In the genomic region with DNA sequence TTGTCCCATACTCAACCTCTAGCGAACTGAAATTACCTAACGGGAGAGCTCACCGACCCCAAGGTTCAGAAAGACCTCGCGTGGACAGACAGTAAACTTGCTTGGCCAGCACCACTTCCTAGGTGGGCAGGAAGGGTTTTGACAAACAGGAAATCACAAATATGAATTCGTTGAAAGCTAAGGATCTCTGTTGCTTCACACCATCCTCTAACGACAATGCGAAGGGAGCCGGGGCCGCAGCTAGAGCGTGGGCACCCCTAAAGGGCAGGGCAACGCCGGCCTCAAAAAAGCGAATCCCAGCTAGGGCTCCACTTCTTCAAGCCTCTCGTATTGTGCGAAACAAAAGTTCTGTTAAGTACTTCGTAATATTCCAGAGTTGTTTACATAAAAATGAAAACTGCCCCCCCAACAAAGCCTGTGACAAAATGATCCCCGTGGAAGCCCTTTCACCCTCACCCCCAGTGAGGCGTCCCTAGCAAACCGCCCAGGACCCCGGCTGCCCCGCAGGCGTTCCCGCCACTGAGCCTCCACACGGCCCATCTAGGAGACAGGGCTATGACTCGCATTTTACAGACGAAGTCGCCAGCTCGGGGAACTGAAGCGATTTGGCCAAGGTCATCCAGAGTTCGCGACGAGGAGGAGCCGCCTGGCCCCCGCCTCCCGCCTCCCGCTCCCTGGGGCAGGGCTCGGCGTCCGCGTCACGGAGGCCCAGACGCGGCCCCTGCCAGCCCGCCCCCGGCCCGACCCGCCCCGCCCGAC, we compare ENCODE assay signal across 7 cellular contexts. TPM values are rescaled to one million over a fixed set of nuclear protein-coding genes. Genes with fewer than 3 reads are reported as not detected.
DNase-seq lines count a peak whose midpoint lies in the region; ATAC-seq, FAIRE-seq and TF ChIP-seq lines count a peak whose summit lies in the region.

No MANE protein-coding gene starts in this region.

- H3K4me1 Mint-ChIP-seq in activated B cell treated with CpG ODN at 0.5 μM for 24 hours: peaks cover 36% of the 10 kb centered on the region

- dilution Hi-C loops in keratinocyte (cut with MboI; ENCODE audit: extremely low pct_ligation_motif_present, low sequenced_read_pairs): no loop called here

- peaks cover 6 to 7% of the 10 kb centered on the region in 2 experiments for H3K36me3 ChIP-seq in keratinocyte (ENCODE audit: control insufficient read depth in 2 of 2, extremely low read depth in 1 of 2, insufficient read depth in 2 of 2, low read length in 2 of 2)

- H3K4me1 ChIP-seq in keratinocyte (ENCODE audit: control insufficient read depth, extremely low read depth, insufficient read depth, low read length): peaks cover 17% of the 10 kb centered on the region

- no peaks in the 10 kb centered on the region for H3K27me3 Mint-ChIP-seq in activated B cell treated with CpG ODN at 0.5 μM for 24 hours

- H3K36me3 Mint-ChIP-seq in activated B cell treated with CpG ODN at 0.5 μM for 24 hours (ENCODE audit: low read depth): peaks cover 26% of the 10 kb centered on the region

- peaks cover 36% of the 10 kb centered on the region for H3K79me2 ChIP-seq in keratinocyte (ENCODE audit: control insufficient read depth, insufficient read depth, low read length)

- peak overlapping the region; percentile 68 for H3K4me3 ChIP-seq in cardiac fibroblast (replicated peaks in 1 of 2; ENCODE audit: low read depth in 2 of 2, low read length in 2 of 2)
- peak overlapping the region; percentile 66 to 97 (median 81) for H3K4me3 ChIP-seq in keratinocyte (ENCODE audit: control insufficient read depth in 2 of 3, extremely low read depth in 1 of 3, insufficient read depth in 2 of 3, low read depth in 1 of 3, low read length in 3 of 3)

- no peaks in the 10 kb centered on the region for H3K9me3 Mint-ChIP-seq in activated B cell treated with CpG ODN at 0.5 μM for 24 hours

- no peaks in the 10 kb centered on the region for H4K20me1 ChIP-seq in keratinocyte (ENCODE audit: control insufficient read depth, extremely low read depth, insufficient read depth, low read length)

- CTCF ChIA-PET in activated B cell treated with CpG ODN at 0.5 μM for 24 hours (lab: Charles Lee): no interaction called here

- peak overlapping the region; percentile 83 for H3K27ac ChIP-seq in keratinocyte (ENCODE audit: control insufficient read depth, insufficient read depth, low read length)

- H3K9me1 ChIP-seq in keratinocyte (ENCODE audit: control insufficient read depth, extremely low read depth, insufficient read depth, low read length): peaks cover 2% of the 10 kb centered on the region

- no peak for TF ChIP-seq CTCF in activated B cell treated with CpG ODN at 0.5 μM for 24 hours (IDR thresholded peaks at IDR 0.05)
- TF ChIP-seq CTCF in cardiac fibroblast (IDR thresholded peaks at IDR 0.05; ENCODE audit: low read depth, low read length): no peak
- no peak for TF ChIP-seq CTCF in keratinocyte (optimal IDR thresholded peaks at IDR 0.05 in 1 of 3, IDR thresholded peaks at IDR 0.05 in 1 of 3, conservative IDR thresholded peaks at IDR 0.05 in 1 of 3; ENCODE audit: extremely low read depth in 1 of 3, insufficient read depth in 2 of 3, low read length in 3 of 3)

- intact Hi-C loops in activated B cell treated with CpG ODN at 0.5 μM for 24 hours (cut with micrococcal nuclease): loop anchor here (1.0 to 5.0 kb wide), 9 partner anchors 101 to 1010 kb away; partner anchors contain the start of genes ANKRD36, ANKRD39, ARID5A and CIAO1

- peak overlapping the region; percentile 88 for H3K4me2 ChIP-seq in keratinocyte (ENCODE audit: control insufficient read depth, extremely low read depth, insufficient read depth, low read depth, low read length)

- ATAC-seq in GM18498 (IDR thresholded peaks at IDR 0.05; ENCODE audit: unreplicated experiment) (peak; percentile 79), HG02678 (IDR thresholded peaks at IDR 0.05; ENCODE audit: unreplicated experiment) (peak; percentile 74), activated B cell treated with CpG ODN at 0.5 μM for 24 hours (ENCODE audit: low read depth) (peak; percentile 82)

- peak overlapping the region; percentile 49 for H2AFZ ChIP-seq in keratinocyte (ENCODE audit: control insufficient read depth, low read length)

- no peaks in the 10 kb centered on the region for H3K27me3 ChIP-seq in keratinocyte (ENCODE audit: control insufficient read depth, extremely low read depth, insufficient read depth, low read length)

- H3K4me3 Mint-ChIP-seq in activated B cell treated with CpG ODN at 0.5 μM for 24 hours: peak overlapping the region; percentile 93

- no peaks in the 10 kb centered on the region for H3K9me3 ChIP-seq in keratinocyte (ENCODE audit: control insufficient read depth, low read depth, low read length)

- DNase-seq in NCI-H1105 (lab: John Stamatoyannopoulos, UW): peak; percentile 45
- no peak for DNase-seq in activated B cell treated with CpG ODN at 0.5 μM for 24 hours
- DNase-seq in cardiac fibroblast (ENCODE audit: low read depth in 2 of 2): peak; percentile 94
- no peak for DNase-seq in keratinocyte (ENCODE audit: low read depth, low spot score)
- DNase-seq in stimulated activated CD4-positive, alpha-beta T cell treated with anti-CD3 and anti-CD28 coated beads, Interleukin-12 subunit alpha, Interleukin-12 subunit beta, amount 100 ng/mL, for 48 hours (ENCODE audit: low read depth in 2 of 3, low spot score in 1 of 3): peak; percentile 65 to 80 (median 76)

- no peak for FAIRE-seq in keratinocyte (lab: Jason Lieb, UNC)

- POLR2A ChIA-PET in activated B cell treated with CpG ODN at 0.5 μM for 24 hours (lab: Charles Lee): interaction anchor here (0.6 to 2.1 kb wide), 8 partner anchors 33 to 220 kb away, joined by 3 to 14 read pairs (median 5); partner anchors contain the start of genes ANKRD39, ARID5A, CNNM3 and CNNM4

- peak overlapping the region; percentile 93 for H3K9ac ChIP-seq in keratinocyte (ENCODE audit: control insufficient read depth, extremely low read depth, insufficient read depth, low read length)

- H3K27ac Mint-ChIP-seq in activated B cell treated with CpG ODN at 0.5 μM for 24 hours: peak overlapping the region; percentile 84

RNA-seq across cellular contexts. Expression of gene KANSL3, which starts 0.5 kb away (rescaled TPM):
- total RNA-seq in activated B cell treated with CpG ODN at 0.5 μM for 24 hours: 24.6 and 31.4 TPM in 2 replicates
- 11.4 to 13.6 TPM (median 12.9 TPM) in 3 replicates for polyA plus RNA-seq in keratinocyte
- 9.1 TPM for polyA plus RNA-seq in keratinocyte (2011; ENCODE audit: low read depth)
- polyA plus RNA-seq in keratinocyte (2011; cell fraction: cytosol; rRNA removed): 10.9 and 11.1 TPM in 2 replicates
- polyA plus RNA-seq in keratinocyte (2011; cell fraction: nucleus; rRNA removed): 31.5 and 39.9 TPM in 2 replicates
- 12.8 and 17.0 TPM in 2 replicates for polyA plus RNA-seq in keratinocyte (2012; ENCODE audit: low replicate concordance)
- polyA minus RNA-seq in keratinocyte: 31.6 to 90.8 TPM (median 38.6 TPM) in 3 replicates
- 13.6 TPM for polyA minus RNA-seq in keratinocyte (2011; cell fraction: cytosol; rRNA and poly(A)+ RNA removed)
- 26.0 and 37.9 TPM in 2 replicates for polyA minus RNA-seq in keratinocyte (2011; cell fraction: nucleus; rRNA and poly(A)+ RNA removed)

RNA-seq across cellular contexts. Expression of gene FER1L5, which starts 5.0 kb away (rescaled TPM):
- not detected in 2 replicates for total RNA-seq in activated B cell treated with CpG ODN at 0.5 μM for 24 hours
- 0.01 to 0.03 TPM (median 0.01 TPM) in 3 replicates for polyA plus RNA-seq in keratinocyte
- not detected for polyA plus RNA-seq in keratinocyte (2011; ENCODE audit: low read depth)
- polyA plus RNA-seq in keratinocyte (2011; cell fraction: cytosol; rRNA removed): not detected in 2 replicates
- polyA plus RNA-seq in keratinocyte (2011; cell fraction: nucleus; rRNA removed): 0.06 and 0.07 TPM in 2 replicates
- polyA plus RNA-seq in keratinocyte (2012; ENCODE audit: low replicate concordance): not detected in 2 replicates
- 0.03 to 0.10 TPM (median 0.10 TPM) in 3 replicates for polyA minus RNA-seq in keratinocyte
- polyA minus RNA-seq in keratinocyte (2011; cell fraction: cytosol; rRNA and poly(A)+ RNA removed): not detected
- 0.11 TPM in 1 of 2 replicates, not detected in the other for polyA minus RNA-seq in keratinocyte (2011; cell fraction: nucleus; rRNA and poly(A)+ RNA removed)

Comparison
In these comparisons a context has a peak if more than half of its experiments do, and no peak if none do; other contexts are left out.
1. DNase-seq: peak in NCI-H1105 (single experiment), cardiac fibroblast (2 of 2) and stimulated activated CD4-positive, alpha-beta T cell treated with anti-CD3 and anti-CD28 coated beads, Interleukin-12 subunit alpha, Interleukin-12 subunit beta, amount 100 ng/mL, for 48 hours (3 of 3); none in activated B cell treated with CpG ODN at 0.5 μM for 24 hours (single experiment) and keratinocyte (single experiment).
2. Peak in every context shown above with its lines, with median percentiles within 50 percentile points of each other: ATAC-seq.